In genomic region chr1:205715628-205716027, GRCh38 we compare ENCODE assay signal across 1 cellular context.
TF ChIP-seq lines count a peak whose summit lies in the region.

No MANE protein-coding gene starts in this region.

TF ChIP-seq in SK-N-SH treated with all-trans-retinoic acid at 6 μM for 48 hours, 23 proteins besides CTCF, POLR2A, EP300 and RAD21 (continued from another document):
- no peak for TF ChIP-seq POU6F1 (CRISPR knock-in tag; IDR thresholded peaks at IDR 0.05; ENCODE audit: borderline replicate concordance, low read depth)
